In the genomic region with DNA sequence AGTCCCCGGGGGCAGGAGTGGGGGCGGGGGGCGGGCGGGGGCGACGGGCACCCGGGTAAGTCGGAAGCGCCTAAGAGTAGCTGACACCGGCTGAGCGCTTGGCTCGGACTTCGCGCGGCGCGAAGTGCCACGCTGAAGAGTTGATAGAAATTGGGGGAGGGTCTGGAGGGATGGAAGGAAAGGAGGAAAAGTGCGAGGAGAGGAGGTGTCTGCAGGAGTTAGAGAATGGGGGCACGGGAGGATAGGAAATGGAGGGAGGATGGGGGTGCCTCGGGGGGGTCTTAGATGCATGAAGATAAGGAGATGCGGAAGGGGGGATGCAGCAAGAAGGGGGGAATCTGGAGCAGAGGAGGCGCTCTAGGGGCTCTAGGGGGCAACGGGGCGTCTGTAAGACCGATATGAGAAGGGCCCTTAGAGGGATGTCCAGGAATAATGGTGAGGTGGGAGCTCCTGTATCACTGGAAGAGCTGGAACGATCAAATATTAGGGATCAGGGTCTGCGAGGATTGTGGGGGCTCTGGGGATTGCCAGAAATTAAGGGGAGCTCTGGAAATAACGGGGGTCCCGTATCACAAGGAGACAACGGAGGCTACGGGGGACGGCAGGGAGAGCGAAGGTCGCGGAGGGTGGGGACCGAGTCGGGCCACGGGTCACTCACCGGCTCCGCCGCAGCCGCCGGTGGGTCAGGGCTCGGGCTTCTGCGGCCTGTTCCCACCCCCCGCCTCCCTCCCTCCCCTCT, we compare ENCODE assay signal across 8 cellular contexts. TPM values are rescaled to one million over a fixed set of nuclear protein-coding genes. Genes with fewer than 3 reads are reported as not detected.
DNase-seq lines count a peak whose midpoint lies in the region; ATAC-seq and TF ChIP-seq lines count a peak whose summit lies in the region.

A gene with protein sequence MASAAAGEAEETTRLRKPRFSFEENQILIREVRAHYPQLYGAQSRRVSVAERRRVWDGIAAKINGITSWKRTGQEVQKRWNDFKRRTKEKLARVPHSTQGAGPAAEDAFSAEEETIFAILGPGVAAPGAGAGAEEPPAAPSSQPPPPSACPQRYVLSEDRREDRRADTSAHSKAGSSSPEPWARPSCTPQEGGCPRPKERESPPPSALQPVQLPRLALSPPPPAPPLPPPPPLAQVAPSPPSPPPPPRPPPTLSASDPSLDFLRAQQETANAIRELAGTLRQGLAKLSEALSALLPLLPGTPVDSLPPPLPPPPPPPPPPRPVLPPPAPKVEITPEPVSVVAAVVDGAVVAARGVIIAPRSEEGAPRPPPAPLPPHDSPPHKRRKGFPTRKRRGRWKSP (minus strand): TSS at position 702 of the 739 bp plus-strand sequence. CDS start 840 bp downstream, outside the sequence.

- H3K36me3 ChIP-seq in BE2C, result peaks cover 17% of the 10 kb centered on the region
- H3K36me3 ChIP-seq in iPS-15b (ENCODE audit: control insufficient read depth, insufficient read depth, low read length), result peaks cover 3% of the 10 kb centered on the region

- POLR2A ChIA-PET in activated naive CD8-positive, alpha-beta T cell treated with anti-CD3 and anti-CD28 coated beads, Interleukin-2, amount 10 ng/mL, durations not matched to agents 7 days and 5 days (lab: Charles Lee), result interaction anchor here (0.6 to 3.4 kb wide), 14 partner anchors 11 to 185 kb away, joined by 3 to 45 read pairs (median 4); partner anchors contain the start of genes CCDC61, FBXO46 and IRF2BP1

- H3K27me3 ChIP-seq in BE2C (no peaks in the 10 kb centered on the region), iPS-15b (ENCODE audit: control insufficient read depth, insufficient read depth, low read length) (peaks cover 10% of the 10 kb centered on the region)

- DNase-seq in BE2C, result no peak
- DNase-seq in activated naive CD8-positive, alpha-beta T cell treated with anti-CD3 and anti-CD28 coated beads, Interleukin-2, amount 10 ng/mL, durations not matched to agents 7 days and 5 days, result no peak
- no peak for DNase-seq in NCI-H128 (lab: John Stamatoyannopoulos, UW; ENCODE audit: unreplicated experiment)
- DNase-seq in SIG-M5 (lab: John Stamatoyannopoulos, UW), result no peak

- peak within 1 kb of the TSS; percentile 85 for H3K4me3 ChIP-seq in BE2C (ENCODE audit: low read depth, low read length)
- peak within 1 kb of the TSS; percentile 90 for H3K4me3 ChIP-seq in iPS-15b (ENCODE audit: low read depth, low read length)

- no peaks in the 10 kb centered on the region for H3K9me3 Mint-ChIP-seq in IgD-negative memory B cell
- H3K9me3 Mint-ChIP-seq in activated naive CD8-positive, alpha-beta T cell treated with anti-CD3 and anti-CD28 coated beads, Interleukin-2, amount 10 ng/mL, durations not matched to agents 7 days and 5 days, result no peaks in the 10 kb centered on the region
- no peaks in the 10 kb centered on the region for H3K9me3 Mint-ChIP-seq in stimulated activated memory B cell treated with anti-CD40 and anti-IgM and Interleukin-4, amounts not matched to agents 10 μg/mL and 1 μg/mL and 100 μg/mL, for 72 hours

- peak within 1 kb of the TSS; percentile 32 for H3K9ac ChIP-seq in iPS-15b (ENCODE audit: low read depth, low read length)

- H3K36me3 Mint-ChIP-seq in IgD-negative memory B cell, result peaks cover 2% of the 10 kb centered on the region
- H3K36me3 Mint-ChIP-seq in activated naive CD8-positive, alpha-beta T cell treated with anti-CD3 and anti-CD28 coated beads, Interleukin-2, amount 10 ng/mL, durations not matched to agents 7 days and 5 days, result peaks cover 21% of the 10 kb centered on the region
- H3K36me3 Mint-ChIP-seq in stimulated activated memory B cell treated with anti-CD40 and anti-IgM and Interleukin-4, amounts not matched to agents 10 μg/mL and 1 μg/mL and 100 μg/mL, for 72 hours, result peaks cover 17% of the 10 kb centered on the region

- H3K4me1 ChIP-seq in BE2C (no peaks in the 10 kb centered on the region), iPS-15b (ENCODE audit: control insufficient read depth, insufficient read depth, low read length) (peaks cover 6% of the 10 kb centered on the region)

- no peak for TF ChIP-seq CTCF in BE2C (IDR thresholded peaks at IDR 0.05; ENCODE audit: low read depth, low read length)

- no peaks in the 10 kb centered on the region for H3K9me3 ChIP-seq in BE2C
- H3K9me3 ChIP-seq in iPS-15b (ENCODE audit: control insufficient read depth, insufficient read depth, low read length), result no peaks in the 10 kb centered on the region

- ATAC-seq in activated naive CD8-positive, alpha-beta T cell treated with anti-CD3 and anti-CD28 coated beads, Interleukin-2, amount 10 ng/mL, durations not matched to agents 7 days and 5 days (ENCODE audit: low read depth), result no peak
- peak; percentile 1 for ATAC-seq in stimulated activated memory B cell treated with anti-CD40 and anti-IgM and Interleukin-4, amounts not matched to agents 10 μg/mL and 1 μg/mL and 100 μg/mL, for 72 hours
- no peak for ATAC-seq in HG02678 (IDR thresholded peaks at IDR 0.05; ENCODE audit: unreplicated experiment)

- H3K27me3 Mint-ChIP-seq in IgD-negative memory B cell, result no peaks in the 10 kb centered on the region
- H3K27me3 Mint-ChIP-seq in activated naive CD8-positive, alpha-beta T cell treated with anti-CD3 and anti-CD28 coated beads, Interleukin-2, amount 10 ng/mL, durations not matched to agents 7 days and 5 days, result no peaks in the 10 kb centered on the region
- no peaks in the 10 kb centered on the region for H3K27me3 Mint-ChIP-seq in stimulated activated memory B cell treated with anti-CD40 and anti-IgM and Interleukin-4, amounts not matched to agents 10 μg/mL and 1 μg/mL and 100 μg/mL, for 72 hours

- peak within 1 kb of the TSS; percentile 89 to 99 (median 94) for H3K4me3 Mint-ChIP-seq in IgD-negative memory B cell
- H3K4me3 Mint-ChIP-seq in activated naive CD8-positive, alpha-beta T cell treated with anti-CD3 and anti-CD28 coated beads, Interleukin-2, amount 10 ng/mL, durations not matched to agents 7 days and 5 days, result peak within 1 kb of the TSS; percentile 97
- H3K4me3 Mint-ChIP-seq in stimulated activated memory B cell treated with anti-CD40 and anti-IgM and Interleukin-4, amounts not matched to agents 10 μg/mL and 1 μg/mL and 100 μg/mL, for 72 hours, result peak within 1 kb of the TSS; percentile 93

- peak within 1 kb of the TSS; percentile 92 to 100 (median 95) for H3K27ac Mint-ChIP-seq in IgD-negative memory B cell
- peak within 1 kb of the TSS; percentile 90 for H3K27ac Mint-ChIP-seq in activated naive CD8-positive, alpha-beta T cell treated with anti-CD3 and anti-CD28 coated beads, Interleukin-2, amount 10 ng/mL, durations not matched to agents 7 days and 5 days
- H3K27ac Mint-ChIP-seq in stimulated activated memory B cell treated with anti-CD40 and anti-IgM and Interleukin-4, amounts not matched to agents 10 μg/mL and 1 μg/mL and 100 μg/mL, for 72 hours, result peak within 1 kb of the TSS; percentile 86

- H3K4me1 Mint-ChIP-seq in IgD-negative memory B cell, result peaks cover 4 to 12% (median 10%) of the 10 kb centered on the region in 3 donors
- H3K4me1 Mint-ChIP-seq in activated naive CD8-positive, alpha-beta T cell treated with anti-CD3 and anti-CD28 coated beads, Interleukin-2, amount 10 ng/mL, durations not matched to agents 7 days and 5 days, result peaks cover 20% of the 10 kb centered on the region
- H3K4me1 Mint-ChIP-seq in stimulated activated memory B cell treated with anti-CD40 and anti-IgM and Interleukin-4, amounts not matched to agents 10 μg/mL and 1 μg/mL and 100 μg/mL, for 72 hours, result peaks cover 35% of the 10 kb centered on the region

RNA-seq across cellular contexts. Expression of the gene that starts here (rescaled TPM):
- 12.4 TPM for polyA plus RNA-seq in BE2C (2012; ENCODE audit: insufficient read depth, insufficient read length, low read depth)
- 0.70 TPM for polyA plus RNA-seq in IgD-negative memory B cell
- total RNA-seq in activated naive CD8-positive, alpha-beta T cell treated with anti-CD3 and anti-CD28 coated beads, Interleukin-2, amount 10 ng/mL, durations not matched to agents 7 days and 5 days, result 10 to 100 TPM; 12.0 to 12.5 TPM
